In genomic region chr22:46846832-46847355, GRCh38 we compare ENCODE assay signal across 18 cellular contexts.
DNase-seq lines count a peak whose midpoint lies in the region; ATAC-seq, FAIRE-seq and TF ChIP-seq lines count a peak whose summit lies in the region.
"Had no signal": no experiment of that assay in that cellular context is flagged by ENCODE, and none has a peak within 500 bp of the region (broad histone marks: within the 10 kb centered on the region; RNA-seq: fewer than 3 reads in every experiment).

No MANE protein-coding gene starts in this region.

- no peaks in the 10 kb centered on the region for H3K27me3 ChIP-seq in Caco-2 (replicated peaks; ENCODE audit: control insufficient read depth, insufficient read depth, low read length)
- H3K27me3 ChIP-seq in osteoblast (ENCODE audit: insufficient read depth, low read length): no peaks in the 10 kb centered on the region
- H3K27me3 ChIP-seq in small intestine (ENCODE audit: control insufficient read depth in 2 of 2, insufficient read depth in 2 of 2, low read length in 2 of 2): no peaks in the 10 kb centered on the region
- H3K27me3 ChIP-seq: BLaER1 treated with 17β-estradiol and CSF1 and Interleukin-3, amounts not matched to agents 10 nM and 100 nM had no signal

- DNase-seq in Caco-2 (no peak), activated B cell treated with CpG ODN at 0.5 μM for 24 hours (no peak), choroid plexus epithelial cell (ENCODE audit: low read depth) (peak; percentile 52), osteoblast (ENCODE audit: insufficient read length, low spot score, missing footprints) (peak; percentile 48), small intestine (no peak)
- DNase-seq: CD8-positive, alpha-beta memory T cell; DMS79; MM.1S; NCI-H1092; NCI-H1436 treated with DMSO at 0.1 percent for 48 hours; NCI-H2029; NCI-H345; NCI-H526 had no signal

- H3K9me3 ChIP-seq in Caco-2: no peaks in the 10 kb centered on the region
- H3K9me3 ChIP-seq in osteoblast (ENCODE audit: low read depth, low read length): no peaks in the 10 kb centered on the region
- H3K9me3 ChIP-seq in small intestine (ENCODE audit: control insufficient read depth, low read depth): no peaks in the 10 kb centered on the region
- H3K9me3 ChIP-seq: BLaER1 treated with 17β-estradiol and CSF1 and Interleukin-3, amounts not matched to agents 10 nM and 100 nM had no signal

- peak overlapping the region; percentile 58 for H3K27ac Mint-ChIP-seq in Caco-2 (ENCODE audit: unreplicated experiment)
- peak overlapping the region; percentile 24 for H3K27ac Mint-ChIP-seq in activated B cell treated with CpG ODN at 0.5 μM for 24 hours

- H3K4me1 ChIP-seq in Caco-2: no peaks in the 10 kb centered on the region
- peaks cover 5% of the 10 kb centered on the region for H3K4me1 ChIP-seq in osteoblast (ENCODE audit: insufficient read depth, low read length)
- H3K4me1 ChIP-seq in small intestine (ENCODE audit: control insufficient read depth in 2 of 2, insufficient read depth in 1 of 2, low read depth in 1 of 2, low read length in 1 of 2): no peaks in the 10 kb centered on the region

- intact Hi-C loops in Caco-2 (cut with micrococcal nuclease; ENCODE audit: unreplicated experiment): no loop called here
- intact Hi-C loops in activated B cell treated with CpG ODN at 0.5 μM for 24 hours (cut with micrococcal nuclease): no loop called here

- H3K4me3 ChIP-seq in Caco-2 (ENCODE audit: low read depth, low read length): no peak overlapping the region
- H3K4me3 ChIP-seq in choroid plexus epithelial cell (ENCODE audit: low read depth, low read length): no peak overlapping the region
- no peak overlapping the region for H3K4me3 ChIP-seq in osteoblast (ENCODE audit: insufficient read depth, low read length)
- no peak overlapping the region for H3K4me3 ChIP-seq in small intestine (ENCODE audit: low read depth in 1 of 2, low read length in 2 of 2)
- H3K4me3 ChIP-seq: BLaER1 treated with 17β-estradiol and CSF1 and Interleukin-3, amounts not matched to agents 10 nM and 100 nM had no signal

- ATAC-seq in activated B cell treated with CpG ODN at 0.5 μM for 24 hours (ENCODE audit: low read depth) (no peak), GM18511 (IDR thresholded peaks at IDR 0.05; ENCODE audit: unreplicated experiment) (no peak), HG02870 (IDR thresholded peaks at IDR 0.05; ENCODE audit: unreplicated experiment) (no peak)

- H3K27ac ChIP-seq in osteoblast (ENCODE audit: low read depth, low read length) (no peak overlapping the region), small intestine (ENCODE audit: low read depth in 1 of 2, low read length in 1 of 2) (no peak overlapping the region)
- H3K27ac ChIP-seq: BLaER1 treated with 17β-estradiol and CSF1 and Interleukin-3, amounts not matched to agents 10 nM and 100 nM; RWPE1 had no signal

- peaks cover 28% of the 10 kb centered on the region for H3K4me1 Mint-ChIP-seq in Caco-2 (ENCODE audit: low read depth, unreplicated experiment)
- H3K4me1 Mint-ChIP-seq in activated B cell treated with CpG ODN at 0.5 μM for 24 hours: peaks cover 10% of the 10 kb centered on the region

- no peak overlapping the region for H2AFZ ChIP-seq in osteoblast (ENCODE audit: low read length)

- H3K4me2 ChIP-seq in osteoblast (ENCODE audit: insufficient read depth, low read length): no peak overlapping the region

- H3K27me3 Mint-ChIP-seq in Caco-2 (ENCODE audit: insufficient read depth, unreplicated experiment) (no peaks in the 10 kb centered on the region), activated B cell treated with CpG ODN at 0.5 μM for 24 hours (no peaks in the 10 kb centered on the region)

- H3K36me3 ChIP-seq in Caco-2 (ENCODE audit: control insufficient read depth, insufficient read depth, low read length) (no peaks in the 10 kb centered on the region), osteoblast (ENCODE audit: insufficient read depth, low read length) (peaks cover 4% of the 10 kb centered on the region), small intestine (ENCODE audit: control insufficient read depth in 2 of 2, insufficient read depth in 2 of 2, low read length in 2 of 2) (no peaks in the 10 kb centered on the region)

- no peak overlapping the region for H3K4me3 Mint-ChIP-seq in Caco-2 (ENCODE audit: unreplicated experiment)
- no peak overlapping the region for H3K4me3 Mint-ChIP-seq in activated B cell treated with CpG ODN at 0.5 μM for 24 hours
- H3K4me3 Mint-ChIP-seq: CD8-positive, alpha-beta memory T cell had no signal

- H3K36me3 Mint-ChIP-seq in Caco-2 (ENCODE audit: insufficient read depth, unreplicated experiment) (peaks cover 7% of the 10 kb centered on the region), activated B cell treated with CpG ODN at 0.5 μM for 24 hours (ENCODE audit: low read depth) (peaks cover 76% of the 10 kb centered on the region)

- 85 to 95% (median 88%) methylated on average over 12 of the region's 12 CpGs for WGBS in small intestine, 3 donors

- CTCF ChIA-PET in Caco-2 (lab: Charles Lee) (no interaction called here), activated B cell treated with CpG ODN at 0.5 μM for 24 hours (lab: Charles Lee) (no interaction called here)

- H3K79me2 ChIP-seq in osteoblast (ENCODE audit: insufficient read depth, low read length): peaks cover 35% of the 10 kb centered on the region

- POLR2A ChIA-PET in Caco-2 (lab: Charles Lee) (no interaction called here), activated B cell treated with CpG ODN at 0.5 μM for 24 hours (lab: Charles Lee) (no interaction called here)

- no peak for FAIRE-seq in small intestine (lab: Jason Lieb, UNC)
- FAIRE-seq: H1 had no signal

- peaks cover 59% of the 10 kb centered on the region for H4K20me1 ChIP-seq in osteoblast (ENCODE audit: insufficient read depth, low read length)

- H3K9me3 Mint-ChIP-seq in Caco-2 (ENCODE audit: unreplicated experiment) (no peaks in the 10 kb centered on the region), activated B cell treated with CpG ODN at 0.5 μM for 24 hours (no peaks in the 10 kb centered on the region)
- H3K9me3 Mint-ChIP-seq: CD8-positive, alpha-beta memory T cell had no signal

- TF ChIP-seq CTCF in Caco-2 (IDR thresholded peaks at IDR 0.05; ENCODE audit: insufficient read depth in 1 of 2, low read depth in 1 of 2, low read length in 1 of 2, severe bottlenecking in 1 of 2, unreplicated experiment in 1 of 2) (no peak), activated B cell treated with CpG ODN at 0.5 μM for 24 hours (IDR thresholded peaks at IDR 0.05) (no peak), choroid plexus epithelial cell (conservative IDR thresholded peaks at IDR 0.05; ENCODE audit: low read depth, low read length) (no peak), osteoblast (IDR thresholded peaks at IDR 0.05; ENCODE audit: extremely low read depth, low read depth, low read length) (no peak)

- BruUV-seq in Caco-2 (replicated peaks; lab: Mats Ljungman, UMichigan): no TSS peak

Comparison
In these comparisons a context has a peak if more than half of its experiments do, and no peak if none do; other contexts are left out.
1. DNase-seq: peak in choroid plexus epithelial cell (single experiment) and osteoblast (single experiment); none in Caco-2 (0 of 2), activated B cell treated with CpG ODN at 0.5 μM for 24 hours (single experiment) and small intestine (single experiment).